8 cellular contexts compared by ENCODE assay signal in genomic region chr15:83185561-83185960, GRCh38. TPM values are rescaled to one million over a fixed set of nuclear protein-coding genes. Genes with fewer than 3 reads are reported as not detected.
"Had no signal": no experiment of that assay in that cellular context is flagged by ENCODE, and none has a peak within 500 bp of the region (broad histone marks: within the 10 kb centered on the region; RNA-seq: fewer than 3 reads in every experiment).

No MANE protein-coding gene starts in this region.

- DNase-seq: IMR-90, KBM-7, KG1 had no signal

- H3K4me2 ChIP-seq: KMS-11 had no signal

- H3K9ac ChIP-seq: KMS-11 had no signal

- ATAC-seq: HepG2 had no signal

- FAIRE-seq: HepG2, HTR-8/SVneo had no signal

- H3K27ac ChIP-seq: HL-60, KMS-11 had no signal

RNA-seq across cellular contexts. Expression of gene HDGFL3, which starts 22.1 kb away (rescaled TPM):
- total RNA-seq: HT-29 had no signal
